In the genomic region with DNA sequence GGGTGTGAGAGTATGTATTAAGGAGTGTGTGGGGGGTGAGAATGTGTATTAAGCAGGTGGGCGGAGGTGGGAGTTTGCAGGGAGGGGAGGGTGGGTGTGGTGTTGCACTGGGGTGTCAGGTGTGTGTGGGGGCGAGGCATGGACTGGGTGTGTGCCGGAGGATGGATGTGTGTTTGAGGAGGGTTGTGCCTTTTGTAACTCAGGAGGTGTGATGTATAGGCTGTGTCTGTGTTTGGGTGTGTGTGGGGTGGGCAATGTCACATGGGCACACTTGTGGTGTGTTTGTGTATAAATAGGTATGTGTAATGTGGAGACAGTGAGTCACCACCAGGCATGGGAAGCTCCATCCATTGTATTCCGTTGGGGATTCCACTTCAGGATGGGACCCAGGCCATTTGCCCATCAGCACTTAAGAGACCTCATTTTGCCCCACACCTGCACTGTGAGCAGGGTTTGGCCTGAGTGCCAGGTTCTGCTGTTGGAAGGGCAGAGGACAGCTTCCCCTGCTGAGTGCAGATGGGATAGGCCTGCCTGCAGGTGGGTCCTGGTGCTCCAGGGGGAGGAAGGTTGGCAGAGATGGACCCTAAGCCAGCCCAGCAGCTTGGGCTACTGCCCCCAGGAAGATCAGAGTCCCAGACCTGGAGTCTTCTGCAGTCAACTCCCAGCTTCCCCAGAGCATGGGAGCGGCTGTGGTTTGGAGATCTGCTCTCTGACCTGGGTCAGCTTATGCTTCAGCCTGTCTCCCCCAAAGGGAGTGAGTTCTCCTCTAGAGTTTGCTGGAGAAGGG, we compare ENCODE assay signal across 8 cellular contexts. TPM values are rescaled to one million over a fixed set of nuclear protein-coding genes. Genes with fewer than 3 reads are reported as not detected.
DNase-seq lines count a peak whose midpoint lies in the region; ATAC-seq and TF ChIP-seq lines count a peak whose summit lies in the region.

No MANE protein-coding gene starts in this region.

- 61 to 80% (median 78%) methylated on average over 5 of the region's 5 CpGs for WGBS in ovary, 3 donors

- BruUV-seq in Caco-2 (replicated peaks; lab: Mats Ljungman, UMichigan), result no TSS peak

- TF ChIP-seq CTCF in Caco-2 (IDR thresholded peaks at IDR 0.05; ENCODE audit: insufficient read depth in 1 of 2, low read depth in 1 of 2, low read length in 1 of 2, severe bottlenecking in 1 of 2, unreplicated experiment in 1 of 2) (no peak), fibroblast of lung (conservative IDR thresholded peaks at IDR 0.05 in 1 of 2, IDR thresholded peaks at IDR 0.05 in 1 of 2; ENCODE audit: low read depth in 1 of 2, low read length in 2 of 2) (no peak), ovary (IDR thresholded peaks at IDR 0.05) (no peak)

- H3K27me3 Mint-ChIP-seq in Caco-2 (ENCODE audit: insufficient read depth, unreplicated experiment), result peaks cover 7% of the 10 kb centered on the region

- peak overlapping the region; percentile 68 for H3K4me3 Mint-ChIP-seq in Caco-2 (ENCODE audit: unreplicated experiment)

- no peak overlapping the region for H2AFZ ChIP-seq in fibroblast of lung (ENCODE audit: low read length)

- H3K4me3 ChIP-seq in Caco-2 (ENCODE audit: low read depth, low read length), result peak overlapping the region; percentile 1; the same call in 1 of the 2 replicates
- peak overlapping the region; percentile 25 for H3K4me3 ChIP-seq in NT2/D1 (ENCODE audit: insufficient read length, low read depth)
- peak overlapping the region in 2 of 4 experiments; percentile 10 to 60 for H3K4me3 ChIP-seq in fibroblast of lung (replicated peaks in 1 of 4; ENCODE audit: control extremely low read depth in 1 of 4, insufficient read depth in 1 of 4, low read depth in 3 of 4, low read length in 4 of 4)
- peak overlapping the region; percentile 43 for H3K4me3 ChIP-seq in ovary

- peaks cover 3% of the 10 kb centered on the region for H3K27me3 ChIP-seq in Caco-2 (replicated peaks; ENCODE audit: control insufficient read depth, insufficient read depth, low read length)
- no peaks in the 10 kb centered on the region for H3K27me3 ChIP-seq in NT2/D1 (ENCODE audit: insufficient read depth, insufficient read length)
- no peaks in the 10 kb centered on the region for H3K27me3 ChIP-seq in fibroblast of lung (ENCODE audit: control insufficient read depth, insufficient read depth, low read length)
- no peaks in the 10 kb centered on the region for H3K27me3 ChIP-seq in ovary

- CTCF ChIA-PET in Caco-2 (lab: Charles Lee), result interaction anchor here (0.6 to 0.8 kb wide), 3 partner anchors 9 to 315 kb away, joined by 3 read pairs; no protein-coding TSS in a partner anchor

- no peak for TF ChIP-seq EP300 in ovary (IDR thresholded peaks at IDR 0.05)

- peak in 1 of 2 experiments; percentile 38 for DNase-seq in Caco-2
- no peak for DNase-seq in NT2/D1 (ENCODE audit: low read depth, low spot score)
- DNase-seq in fibroblast of lung (ENCODE audit: low read depth in 2 of 2), result peak; percentile 53 to 84
- DNase-seq in ovary, result peak in 2 of 5 donors; percentile 8 to 22
- no peak for DNase-seq in activated effector memory CD4-positive, alpha-beta T cell treated with Interleukin-2 at 50 U/mL for 16 hours
- no peak for DNase-seq in retina

- no peaks in the 10 kb centered on the region for H3K79me2 ChIP-seq in fibroblast of lung (ENCODE audit: control insufficient read depth, insufficient read depth, low read length)

- H3K27ac ChIP-seq in fibroblast of lung (ENCODE audit: insufficient read depth, low read length), result no peak overlapping the region
- H3K27ac ChIP-seq in ovary, result no peak overlapping the region

- H3K36me3 ChIP-seq in Caco-2 (ENCODE audit: control insufficient read depth, insufficient read depth, low read length) (no peaks in the 10 kb centered on the region), NT2/D1 (ENCODE audit: insufficient read depth, insufficient read length, low read length) (no peaks in the 10 kb centered on the region), fibroblast of lung (ENCODE audit: control insufficient read depth, insufficient read depth, low read length) (no peaks in the 10 kb centered on the region), ovary (no peaks in the 10 kb centered on the region)

- H3K9ac ChIP-seq in NT2/D1 (ENCODE audit: insufficient read length, low read depth), result peak overlapping the region; percentile 65
- no peak overlapping the region for H3K9ac ChIP-seq in fibroblast of lung (ENCODE audit: insufficient read depth, low read length)

- intact Hi-C loops in Caco-2 (cut with micrococcal nuclease; ENCODE audit: unreplicated experiment) (no loop called here), ovary (cut with DNase I) (loop anchor here in 3 of 4 donors (10.0 kb wide), 2 partner anchors 47 to 293 kb away; no protein-coding TSS in a partner anchor)

- peaks cover 20% of the 10 kb centered on the region for H3K4me1 Mint-ChIP-seq in Caco-2 (ENCODE audit: low read depth, unreplicated experiment)

- H3K4me2 ChIP-seq in fibroblast of lung (ENCODE audit: extremely low read depth, insufficient read depth, low read length), result peak overlapping the region; percentile 78

- ATAC-seq in GM19324 (IDR thresholded peaks at IDR 0.05; ENCODE audit: low FRiP score, unreplicated experiment), result no peak
- ATAC-seq in HG03432 (IDR thresholded peaks at IDR 0.05; ENCODE audit: unreplicated experiment), result no peak

- H3K9me3 ChIP-seq in Caco-2, result no peaks in the 10 kb centered on the region
- no peaks in the 10 kb centered on the region for H3K9me3 ChIP-seq in NT2/D1 (ENCODE audit: insufficient read depth, low read length)
- H3K9me3 ChIP-seq in fibroblast of lung (ENCODE audit: control insufficient read depth, insufficient read depth, low read depth, low read length), result no peaks in the 10 kb centered on the region
- H3K9me3 ChIP-seq in ovary, result no peaks in the 10 kb centered on the region

- no peak overlapping the region for H3K27ac Mint-ChIP-seq in Caco-2 (ENCODE audit: unreplicated experiment)

- H3K4me1 ChIP-seq in Caco-2, result peaks cover 18% of the 10 kb centered on the region
- H3K4me1 ChIP-seq in NT2/D1 (ENCODE audit: insufficient read depth, insufficient read length), result peaks cover 33% of the 10 kb centered on the region
- H3K4me1 ChIP-seq in fibroblast of lung (ENCODE audit: control insufficient read depth, extremely low read depth, insufficient read depth, low read length), result peaks cover 9% of the 10 kb centered on the region
- H3K4me1 ChIP-seq in ovary (ENCODE audit: insufficient read depth), result peaks cover 9% of the 10 kb centered on the region

- POLR2A ChIA-PET in Caco-2 (lab: Charles Lee), result no interaction called here

- no peak for TF ChIP-seq POLR2A in ovary (IDR thresholded peaks at IDR 0.05)

- H3K9me3 Mint-ChIP-seq in Caco-2 (ENCODE audit: unreplicated experiment), result no peaks in the 10 kb centered on the region

- no peaks in the 10 kb centered on the region for H3K36me3 Mint-ChIP-seq in Caco-2 (ENCODE audit: insufficient read depth, unreplicated experiment)

- no peaks in the 10 kb centered on the region for H4K20me1 ChIP-seq in fibroblast of lung (ENCODE audit: control insufficient read depth, extremely low read depth, insufficient read depth, low read length)

RNA-seq across cellular contexts. Expression of a gene that starts 5.9 kb away (rescaled TPM):
- total RNA-seq in Caco-2 (2022) (16.2 and 22.4 TPM in 2 replicates), fibroblast of lung (36.0 and 60.8 TPM in 2 replicates), ovary (10 to 100 TPM in 1 of 7 donors, 1 to 10 TPM in 6; 3.7 to 48.0 (median 6.8) TPM)
- polyA plus RNA-seq in fibroblast of lung (2.5 and 5.5 TPM in 2 replicates), ovary (1 to 10 TPM; 2.7 to 4.2 TPM)
- 4.6 and 8.3 TPM in 2 replicates for polyA plus RNA-seq in fibroblast of lung (2012)
- polyA minus RNA-seq in fibroblast of lung (ENCODE audit: low replicate concordance), result 15.2 and 25.2 TPM in 2 replicates

Comparison
In these comparisons a context has a peak if more than half of its experiments do, and no peak if none do; other contexts are left out.
1. DNase-seq: peak in fibroblast of lung (2 of 2); none in NT2/D1 (single experiment), activated effector memory CD4-positive, alpha-beta T cell treated with Interleukin-2 at 50 U/mL for 16 hours (single experiment) and retina (single experiment).